Comparison of ENCODE assay signal across 8 cellular contexts in genomic region chr18:61502472-61502871, GRCh38.
DNase-seq lines count a peak whose midpoint lies in the region; ATAC-seq, FAIRE-seq and TF ChIP-seq lines count a peak whose summit lies in the region.

No MANE protein-coding gene starts in this region.

- TF ChIP-seq POLR2A in A549 (IDR thresholded peaks at IDR 0.05; ENCODE audit: low read length), result no peak

- H2AFZ ChIP-seq in OCI-LY7 (ENCODE audit: low read length), result no peak overlapping the region

- no TSS peak for BruUV-seq in OCI-LY7 (replicated peaks; lab: Mats Ljungman, UMichigan)

- TF ChIP-seq CTCF in A549 (IDR thresholded peaks at IDR 0.05) (peak; percentile 54), GM12874 (IDR thresholded peaks at IDR 0.05; ENCODE audit: insufficient read depth, low read depth, low read length) (peak; percentile 54; the same call in 1 of the 2 replicates), OCI-LY7 (conservative IDR thresholded peaks at IDR 0.05; ENCODE audit: low read length) (peak; percentile 68), lower lobe of right lung (IDR thresholded peaks at IDR 0.05) (peak; percentile 70)

- H3K27ac ChIP-seq in A549, result no peak overlapping the region
- no peak overlapping the region for H3K27ac ChIP-seq in OCI-LY7 (ENCODE audit: low read depth, low read length, poor library complexity, severe bottlenecking)
- no peak overlapping the region for H3K27ac ChIP-seq in lower lobe of right lung
- H3K27ac ChIP-seq in aorta (ENCODE audit: low read depth in 1 of 2, low read length in 2 of 2), result no peak overlapping the region

- H3K9me3 ChIP-seq in A549 (no peaks in the 10 kb centered on the region), OCI-LY7 (ENCODE audit: low read length) (no peaks in the 10 kb centered on the region), lower lobe of right lung (no peaks in the 10 kb centered on the region), aorta (ENCODE audit: control insufficient read depth, low read length) (no peaks in the 10 kb centered on the region)

- 5% methylated on average over 1 of the region's 1 CpG for WGBS in A549 (ENCODE audit: missing lambda C conversion rate)
- 10 to 12% methylated on average over 1 of the region's 1 CpG for WGBS in aorta, 2 donors

- ATAC-seq in A549 (peak; percentile 66 to 74; a peak in 4 of 6 replicates), lower lobe of right lung (peak in 1 of 2 donors; percentile 54), aorta (ENCODE audit: low FRiP score) (peak; percentile 73), HG02870 (IDR thresholded peaks at IDR 0.05; ENCODE audit: unreplicated experiment) (no peak)

- peak; percentile 60 to 61 for TF ChIP-seq RAD21 in A549 (conservative IDR thresholded peaks at IDR 0.05 in 1 of 2, IDR thresholded peaks at IDR 0.05 in 1 of 2)

- no peaks in the 10 kb centered on the region for H4K20me1 ChIP-seq in OCI-LY7 (ENCODE audit: insufficient read depth, low read length)

- H3K4me2 ChIP-seq in A549 (no peak overlapping the region), OCI-LY7 (ENCODE audit: low read length) (no peak overlapping the region)

- CTCF ChIA-PET in A549 (lab: Yijun Ruan, JAX), result interaction anchor here (0.6 to 2.9 kb wide), 21 partner anchors 9 to 1678 kb away, joined by 3 to 16 read pairs (median 4); no protein-coding TSS in a partner anchor
- CTCF ChIA-PET in OCI-LY7 (lab: Charles Lee; ENCODE audit: unreplicated experiment), result no interaction called here

- H3K4me3 ChIP-seq in A549 (no peak overlapping the region), OCI-LY7 (ENCODE audit: low read depth, low read length, poor library complexity, severe bottlenecking) (no peak overlapping the region), lower lobe of right lung (no peak overlapping the region), aorta (ENCODE audit: low read length in 2 of 2) (no peak overlapping the region)

- H3K27me3 ChIP-seq in lower lobe of right lung (ENCODE audit: low read depth) (peaks cover 5% of the 10 kb centered on the region), aorta (ENCODE audit: control insufficient read depth in 1 of 2, insufficient read depth in 2 of 2, low read length in 1 of 2) (no peaks in the 10 kb centered on the region)

- no peaks in the 10 kb centered on the region for H3K9me2 ChIP-seq in OCI-LY7 (ENCODE audit: insufficient read depth, low read length)

- intact Hi-C loops in OCI-LY7 (cut with micrococcal nuclease; ENCODE audit: unreplicated experiment), result loop anchor here (2.0 to 10.0 kb wide), 3 partner anchors 180 to 818 kb away; no protein-coding TSS in a partner anchor
- intact Hi-C loops in lower lobe of right lung (cut with DNase I), result no loop called here
- intact Hi-C loops in aorta (cut with DNase I), result loop anchor here (2.0 to 10.0 kb wide), 3 partner anchors 418 to 818 kb away; no protein-coding TSS in a partner anchor

- H3K4me1 ChIP-seq in A549, result no peaks in the 10 kb centered on the region
- no peaks in the 10 kb centered on the region for H3K4me1 ChIP-seq in OCI-LY7 (ENCODE audit: insufficient read depth, low read length, poor library complexity, severe bottlenecking)
- H3K4me1 ChIP-seq in lower lobe of right lung, result no peaks in the 10 kb centered on the region
- no peaks in the 10 kb centered on the region for H3K4me1 ChIP-seq in aorta (ENCODE audit: control insufficient read depth in 1 of 2, insufficient read depth in 2 of 2, low read length in 2 of 2)

- H3K36me3 ChIP-seq in OCI-LY7 (ENCODE audit: insufficient read depth, low read length) (no peaks in the 10 kb centered on the region), lower lobe of right lung (no peaks in the 10 kb centered on the region), aorta (ENCODE audit: control insufficient read depth in 1 of 2, insufficient read depth in 2 of 2, low read length in 1 of 2) (no peaks in the 10 kb centered on the region)

- H3K79me2 ChIP-seq in OCI-LY7 (ENCODE audit: insufficient read depth, low read depth, low read length), result no peaks in the 10 kb centered on the region

- no peak for FAIRE-seq in A549 (lab: Jason Lieb, UNC)

- no peak for TF ChIP-seq EP300 in A549 (IDR thresholded peaks at IDR 0.05)

- DNase-seq in A549 (ENCODE audit: low read depth in 1 of 2, low spot score in 1 of 2) (peak; percentile 17 to 38), HT-29 (ENCODE audit: low spot score) (peak; percentile 52), OCI-LY7 (ENCODE audit: low spot score) (peak; percentile 19), dermis blood vessel endothelial cell (peak; percentile 80), lower lobe of right lung (no peak), aorta (no peak)

- POLR2A ChIA-PET in A549 (lab: Yijun Ruan, JAX), result no interaction called here
- POLR2A ChIA-PET in OCI-LY7 (lab: Charles Lee), result no interaction called here

TF ChIP-seq in A549, 52 proteins besides CTCF, POLR2A, EP300 and RAD21:
- no peak for TF ChIP-seq FOXS1 (CRISPR knock-in tag; IDR thresholded peaks at IDR 0.05)
- peak; percentile 59 for TF ChIP-seq SMC3 (IDR thresholded peaks at IDR 0.05)
TF ChIP-seq in A549: peak in this region for 1.

Comparison
In these comparisons a context has a peak if more than half of its experiments do, and no peak if none do; other contexts are left out.
1. DNase-seq: peak in A549 (2 of 2), HT-29 (single experiment), OCI-LY7 (single experiment) and dermis blood vessel endothelial cell (single experiment); none in lower lobe of right lung (single experiment) and aorta (0 of 2).
2. Peak in every context shown above with its lines, with median percentiles within 50 percentile points of each other: CTCF ChIP-seq.